11 cellular contexts compared by ENCODE assay signal in genomic region chr2:134446431-134447091, GRCh38.
A peak's percentile ranks its signal among the peaks of the same experiment; 100 is the strongest.
DNase-seq lines count a peak whose midpoint lies in the region; FAIRE-seq and TF ChIP-seq lines count a peak whose summit lies in the region.
"Had no signal": no experiment of that assay in that cellular context is flagged by ENCODE, and none has a peak within 500 bp of the region (broad histone marks: within the 10 kb centered on the region; RNA-seq: fewer than 3 reads in every experiment).

No MANE protein-coding gene starts in this region.

- DNase-seq in EL (peak; percentile 50), NCI-H2171 treated with DMSO at 0.1 percent for 48 hours (lab: John Stamatoyannopoulos, UW) (peak; percentile 89), osteocyte (ENCODE audit: extremely low spot score, unreplicated experiment) (no peak), GM10248 (ENCODE audit: extremely low spot score) (no peak), NCI-H2029 treated with DMSO at 0.1 percent for 48 hours (lab: John Stamatoyannopoulos, UW) (no peak), kidney (no peak)
- DNase-seq in NK-92 treated with Interleukin-12 subunit alpha and Interleukin-12 subunit beta, amount 100 ng/mL, for 24 hours (lab: John Stamatoyannopoulos, UW): no peak
- DNase-seq: Calu3, Kasumi-1, mesendoderm had no signal

- H3K27ac ChIP-seq in kidney (ENCODE audit: low read depth in 2 of 2, low read length in 2 of 2): no peak overlapping the region

- peaks cover 2 to 3% of the 10 kb centered on the region in 2 donors for H3K36me3 ChIP-seq in kidney (ENCODE audit: control insufficient read depth in 1 of 2, insufficient read depth in 2 of 2, low read length in 2 of 2)

- H3K4me1 Mint-ChIP-seq in dendritic cell treated with granulocyte-macrophage colony-stimulating factor and Interleukin-4, amounts not matched to agents 40 ng/mL and 50 ng/mL, for 4 days (ENCODE audit: low read depth): no peaks in the 10 kb centered on the region
- peaks cover 14% of the 10 kb centered on the region for H3K4me1 Mint-ChIP-seq in osteocyte (ENCODE audit: unreplicated experiment)

- no peaks in the 10 kb centered on the region for H3K9me3 Mint-ChIP-seq in dendritic cell treated with granulocyte-macrophage colony-stimulating factor and Interleukin-4, amounts not matched to agents 40 ng/mL and 50 ng/mL, for 4 days
- H3K9me3 Mint-ChIP-seq in osteocyte (ENCODE audit: unreplicated experiment): no peaks in the 10 kb centered on the region

- peak overlapping the region; percentile 26 for H3K27ac Mint-ChIP-seq in dendritic cell treated with granulocyte-macrophage colony-stimulating factor and Interleukin-4, amounts not matched to agents 40 ng/mL and 50 ng/mL, for 4 days
- H3K27ac Mint-ChIP-seq in osteocyte (ENCODE audit: unreplicated experiment): peak overlapping the region; percentile 55

- peaks cover 100% of the 10 kb centered on the region for H3K36me3 Mint-ChIP-seq in dendritic cell treated with granulocyte-macrophage colony-stimulating factor and Interleukin-4, amounts not matched to agents 40 ng/mL and 50 ng/mL, for 4 days (ENCODE audit: low read depth)
- H3K36me3 Mint-ChIP-seq in osteocyte (ENCODE audit: unreplicated experiment): peaks cover 2% of the 10 kb centered on the region

- FAIRE-seq in kidney (lab: Jason Lieb, UNC): no peak

- H3K9me3 ChIP-seq in kidney (ENCODE audit: control insufficient read depth in 1 of 2, low read length in 2 of 2): no peaks in the 10 kb centered on the region

- H3K4me1 ChIP-seq in kidney (ENCODE audit: control insufficient read depth in 1 of 2, insufficient read depth in 1 of 2, low read depth in 1 of 2, low read length in 2 of 2): no peaks in the 10 kb centered on the region

- CTCF ChIA-PET in GM10248 (lab: Yijun Ruan, JAX): interaction anchor here (1.2 to 7.3 kb wide), 5 partner anchors 10 to 328 kb away, joined by 4 to 59 read pairs (median 4); no protein-coding TSS in a partner anchor

- no peak overlapping the region for H3K4me3 Mint-ChIP-seq in dendritic cell treated with granulocyte-macrophage colony-stimulating factor and Interleukin-4, amounts not matched to agents 40 ng/mL and 50 ng/mL, for 4 days
- H3K4me3 Mint-ChIP-seq in osteocyte (ENCODE audit: unreplicated experiment): no peak overlapping the region

- TF ChIP-seq CTCF in osteocyte (IDR thresholded peaks at IDR 0.05): no peak
- no peak for TF ChIP-seq CTCF in GM10248 (IDR thresholded peaks at IDR 0.05; ENCODE audit: control extremely low read depth, extremely low read depth, low read depth, missing control alignments)
- no peak for TF ChIP-seq CTCF in kidney (IDR thresholded peaks at IDR 0.05; ENCODE audit: borderline replicate concordance, extremely low read depth, insufficient read depth)

- H3K27me3 Mint-ChIP-seq in dendritic cell treated with granulocyte-macrophage colony-stimulating factor and Interleukin-4, amounts not matched to agents 40 ng/mL and 50 ng/mL, for 4 days: no peaks in the 10 kb centered on the region
- no peaks in the 10 kb centered on the region for H3K27me3 Mint-ChIP-seq in osteocyte (ENCODE audit: unreplicated experiment)

- H3K4me3 ChIP-seq in kidney (ENCODE audit: low read length in 2 of 2): no peak overlapping the region

- intact Hi-C loops in dendritic cell treated with granulocyte-macrophage colony-stimulating factor and Interleukin-4, amounts not matched to agents 40 ng/mL and 50 ng/mL, for 4 days (cut with micrococcal nuclease): no loop called here
- intact Hi-C loops in kidney (cut with DNase I): no loop called here

- no peak overlapping the region for H3K9ac ChIP-seq in kidney (ENCODE audit: low read length in 2 of 2)

- POLR2A ChIA-PET in GM10248 (lab: Yijun Ruan, JAX): no interaction called here

Comparison
In these comparisons a context has a peak if more than half of its experiments do, and no peak if none do; other contexts are left out.
1. DNase-seq: peak in EL (single experiment) and NCI-H2171 treated with DMSO at 0.1 percent for 48 hours (single experiment); none in osteocyte (single experiment), NK-92 treated with Interleukin-12 subunit alpha and Interleukin-12 subunit beta, amount 100 ng/mL, for 24 hours (single experiment), GM10248 (single experiment), NCI-H2029 treated with DMSO at 0.1 percent for 48 hours (single experiment) and kidney (single experiment).